In genomic region chr1:8698012-8698411, GRCh38 we compare ENCODE assay signal across 19 cellular contexts.
A peak's percentile ranks its signal among the peaks of the same experiment; 100 is the strongest.
DNase-seq lines count a peak whose midpoint lies in the region; ATAC-seq and TF ChIP-seq lines count a peak whose summit lies in the region.
"Had no signal": no experiment of that assay in that cellular context is flagged by ENCODE, and none has a peak within 500 bp of the region (broad histone marks: within the 10 kb centered on the region; RNA-seq: fewer than 3 reads in every experiment).

No MANE protein-coding gene starts in this region.

- H3K4me1 ChIP-seq in BLaER1 (peaks cover 39% of the 10 kb centered on the region), HUES48 (ENCODE audit: control insufficient read depth, insufficient read depth, low read length) (peaks cover 53% of the 10 kb centered on the region), body of pancreas (peaks cover 38% of the 10 kb centered on the region)

- no peak overlapping the region for H2AFZ ChIP-seq in neural cell (ENCODE audit: low read depth, low read length)

- TF ChIP-seq CTCF in body of pancreas (IDR thresholded peaks at IDR 0.05), result no peak
- TF ChIP-seq CTCF in neural cell (IDR thresholded peaks at IDR 0.05; ENCODE audit: poor library complexity, severe bottlenecking), result no peak

- H3K27me3 ChIP-seq in BLaER1, result no peaks in the 10 kb centered on the region
- no peaks in the 10 kb centered on the region for H3K27me3 ChIP-seq in HUES48 (ENCODE audit: control insufficient read depth, insufficient read depth, low read length)
- H3K27me3 ChIP-seq in body of pancreas, result no peaks in the 10 kb centered on the region
- no peaks in the 10 kb centered on the region for H3K27me3 ChIP-seq in neural cell (ENCODE audit: insufficient read depth, low read depth, low read length)
- H3K27me3 ChIP-seq: SJSA1 had no signal

- H3K9me2 ChIP-seq in neural cell (ENCODE audit: insufficient read depth, low read length), result no peaks in the 10 kb centered on the region

- TF ChIP-seq POLR2A in body of pancreas (IDR thresholded peaks at IDR 0.05), result no peak

- peaks cover 12% of the 10 kb centered on the region for H3K36me3 Mint-ChIP-seq in T-helper 2 cell treated with Interferon-gamma antibody and Interleukin-4, amounts not matched to agents 5 μg/mL and 100 μg/mL, for 36 hours (ENCODE audit: low read depth)
- H3K36me3 Mint-ChIP-seq: CD8-positive, alpha-beta T cell had no signal

- no peak for TF ChIP-seq RAD21 in neural cell (conservative IDR thresholded peaks at IDR 0.05)

- H3F3A ChIP-seq in neural cell (ENCODE audit: insufficient read depth, low read length, poor library complexity, severe bottlenecking), result peaks cover 9% of the 10 kb centered on the region

- H3K9ac ChIP-seq in BLaER1 (no peak overlapping the region), HUES48 (ENCODE audit: low read depth, low read length) (no peak overlapping the region), neural cell (ENCODE audit: low read length) (no peak overlapping the region)

- H3K36me3 ChIP-seq in BLaER1 (peaks cover 19% of the 10 kb centered on the region), HUES48 (ENCODE audit: control insufficient read depth, insufficient read depth, low read length) (no peaks in the 10 kb centered on the region), body of pancreas (replicated peaks in 1 of 2; ENCODE audit: insufficient read depth in 1 of 2, low read depth in 2 of 2) (no peaks in the 10 kb centered on the region), neural cell (ENCODE audit: insufficient read depth, low read length) (no peaks in the 10 kb centered on the region)
- H3K36me3 ChIP-seq: SJSA1 had no signal

- TF ChIP-seq EP300 in neural cell (conservative IDR thresholded peaks at IDR 0.05; ENCODE audit: poor library complexity, severe bottlenecking), result no peak

- H3K27ac ChIP-seq in BLaER1 (no peak overlapping the region), HUES48 (ENCODE audit: low read depth, low read length) (peak overlapping the region; percentile 24), body of pancreas (peak overlapping the region in 3 of 4 donors; percentile 0 to 27 (median 5)), neural cell (ENCODE audit: low read length) (no peak overlapping the region)
- H3K27ac ChIP-seq: SJSA1 had no signal

- peaks cover 95% of the 10 kb centered on the region for H3K79me2 ChIP-seq in neural cell (replicated peaks; ENCODE audit: insufficient read depth, low read length)

- DNase-seq in body of pancreas, result no peak
- DNase-seq in activated CD4-positive, alpha-beta T cell treated with anti-CD3 and anti-CD28 coated beads for 48 hours, result no peak
- DNase-seq in T-helper 2 cell treated with Interferon-gamma antibody and Interleukin-4, amounts not matched to agents 5 μg/mL and 100 μg/mL, for 36 hours (ENCODE audit: low spot score), result no peak
- DNase-seq: ACHN; C1 segment of cervical spinal cord; CD8-positive, alpha-beta T cell; DND-41; KG1; NCI-H1105; NCI-H510A; NCI-H748 treated with DMSO at 0.1 percent for 48 hours; NK-92 treated with Interleukin-12 subunit alpha and Interleukin-12 subunit beta, amount 100 ng/mL, for 24 hours; T-helper 1 cell had no signal

- intact Hi-C loops in body of pancreas (cut with DNase I), result no loop called here

- H4K20me1 ChIP-seq in BLaER1 (peaks cover 82% of the 10 kb centered on the region), neural cell (ENCODE audit: insufficient read depth) (peaks cover 10% of the 10 kb centered on the region)

- 44 to 49% methylated on average over 2 of the region's 2 CpGs for WGBS in body of pancreas, 2 donors

- H3K4me2 ChIP-seq in BLaER1 (peak overlapping the region; percentile 85), neural cell (ENCODE audit: low read length) (no peak overlapping the region)

- H3K4me1 Mint-ChIP-seq in T-helper 2 cell treated with Interferon-gamma antibody and Interleukin-4, amounts not matched to agents 5 μg/mL and 100 μg/mL, for 36 hours (ENCODE audit: low read depth), result peaks cover 46% of the 10 kb centered on the region

- H3K4me3 ChIP-seq in BLaER1 (no peak overlapping the region), HUES48 (ENCODE audit: low read depth, low read length) (no peak overlapping the region), body of pancreas (no peak overlapping the region), neural cell (ENCODE audit: low read length) (peak overlapping the region; percentile 3)
- H3K4me3 ChIP-seq: SJSA1 had no signal

- H3K9me3 ChIP-seq in BLaER1 (peaks cover 16% of the 10 kb centered on the region), HUES48 (ENCODE audit: control insufficient read depth, insufficient read depth, low read length) (no peaks in the 10 kb centered on the region), body of pancreas (no peaks in the 10 kb centered on the region), neural cell (ENCODE audit: low read length) (no peaks in the 10 kb centered on the region)
- H3K9me3 ChIP-seq: SJSA1 had no signal

- no peak overlapping the region for H3K4me3 Mint-ChIP-seq in T-helper 2 cell treated with Interferon-gamma antibody and Interleukin-4, amounts not matched to agents 5 μg/mL and 100 μg/mL, for 36 hours
- H3K4me3 Mint-ChIP-seq: CD8-positive, alpha-beta T cell had no signal

- H3K27ac Mint-ChIP-seq in T-helper 2 cell treated with Interferon-gamma antibody and Interleukin-4, amounts not matched to agents 5 μg/mL and 100 μg/mL, for 36 hours, result no peak overlapping the region
- H3K27ac Mint-ChIP-seq: CD8-positive, alpha-beta T cell had no signal

- H3K27me3 Mint-ChIP-seq in T-helper 2 cell treated with Interferon-gamma antibody and Interleukin-4, amounts not matched to agents 5 μg/mL and 100 μg/mL, for 36 hours (ENCODE audit: low read depth), result no peaks in the 10 kb centered on the region

- no peak for ATAC-seq in body of pancreas
- ATAC-seq in GM19351 (IDR thresholded peaks at IDR 0.05; ENCODE audit: unreplicated experiment), result no peak
- ATAC-seq in activated CD4-positive, CD25-positive, alpha-beta regulatory T cell treated with anti-CD3 and anti-CD28 coated beads, Interleukin-2, amount 50 U/mL, for 24 hours, result no peak
- ATAC-seq: CD8-positive, alpha-beta T cell had no signal

- no peaks in the 10 kb centered on the region for H3K9me3 Mint-ChIP-seq in T-helper 2 cell treated with Interferon-gamma antibody and Interleukin-4, amounts not matched to agents 5 μg/mL and 100 μg/mL, for 36 hours
- H3K9me3 Mint-ChIP-seq: CD8-positive, alpha-beta T cell had no signal

TF ChIP-seq in neural cell, 6 proteins besides CTCF, POLR2A, EP300 and RAD21:
- no peak for TF ChIP-seq TAF1 (IDR thresholded peaks at IDR 0.05; ENCODE audit: low read depth)
- no peak for TF ChIP-seq EZH2 (IDR thresholded peaks at IDR 0.05; ENCODE audit: borderline replicate concordance, insufficient read depth, low read length, poor library complexity, severe bottlenecking)
- TF ChIP-seq REST (IDR thresholded peaks at IDR 0.05; ENCODE audit: borderline replicate concordance), result no peak
- TF ChIP-seq MXI1 (conservative IDR thresholded peaks at IDR 0.05; ENCODE audit: poor library complexity, severe bottlenecking), result no peak
- TF ChIP-seq POLR2AphosphoS5 (IDR thresholded peaks at IDR 0.05), result no peak
- TF ChIP-seq SMC3 (conservative IDR thresholded peaks at IDR 0.05; ENCODE audit: poor library complexity), result no peak

Comparison
In these comparisons a context has a peak if more than half of its experiments do, and no peak if none do; other contexts are left out.
1. H3K27ac ChIP-seq: peak in HUES48 (single experiment) and body of pancreas (3 of 4); none in BLaER1 (single experiment) and neural cell (single experiment).